23 cellular contexts compared by ENCODE assay signal in genomic region chr11:1990872-1991578, GRCh38. TPM values are rescaled to one million over a fixed set of nuclear protein-coding genes. Genes with fewer than 3 reads are reported as not detected.
"Had no signal": no experiment of that assay in that cellular context is flagged by ENCODE, and none has a peak within 500 bp of the region (broad histone marks: within the 10 kb centered on the region; RNA-seq: fewer than 3 reads in every experiment).

No MANE protein-coding gene starts in this region.

- H3K9me3 ChIP-seq: left lung, neutrophil, sigmoid colon, testis had no signal

- H3K9ac ChIP-seq: parathyroid adenoma had no signal

- H3K4me3 Mint-ChIP-seq: activated CD4-positive, alpha-beta memory T cell treated with anti-CD3 and anti-CD28 coated beads, Interleukin-2, amount 10 ng/mL, durations not matched to agents 7 days and 5 days; activated CD4-positive, alpha-beta T cell treated with anti-CD3 and anti-CD28 coated beads, Interleukin-2, amount 10 ng/mL, durations not matched to agents 24 days and 14 days; activated T-helper 1 cell treated with anti-CD3 and anti-CD28 coated beads, Interleukin-12 subunit alpha, Interleukin-12 subunit beta, Interleukin-2, Interleukin-4 antibody, amounts not matched to agents 30 ng/mL and 10 ng/mL and 1 ng/mL, durations not matched to agents 14 hours and 24 hours and 36 hours; endodermal cell; natural killer cell treated with Interleukin-12 subunit alpha and Interleukin-12 subunit beta and Interleukin-15 and Interleukin-18, amount 100 ng/mL, for 72 hours; stimulated activated naive B cell treated with anti-CD40 and anti-IgM and Interleukin-4, amounts not matched to agents 10 μg/mL and 1 μg/mL and 100 μg/mL, for 72 hours; type B pancreatic cell had no signal

- H3K4me1 ChIP-seq: left lung, parathyroid adenoma, sigmoid colon, testis had no signal

- H3K27me3 ChIP-seq: left lung, neutrophil, sigmoid colon, testis had no signal

- H3K4me1 Mint-ChIP-seq: activated CD4-positive, alpha-beta memory T cell treated with anti-CD3 and anti-CD28 coated beads, Interleukin-2, amount 10 ng/mL, durations not matched to agents 7 days and 5 days; activated CD4-positive, alpha-beta T cell treated with anti-CD3 and anti-CD28 coated beads, Interleukin-2, amount 10 ng/mL, durations not matched to agents 24 days and 14 days; endodermal cell; stimulated activated naive B cell treated with anti-CD40 and anti-IgM and Interleukin-4, amounts not matched to agents 10 μg/mL and 1 μg/mL and 100 μg/mL, for 72 hours had no signal

- FAIRE-seq: kidney had no signal

- H3K79me2 ChIP-seq: parathyroid adenoma had no signal

- H3K36me3 Mint-ChIP-seq: natural killer cell treated with Interleukin-12 subunit alpha and Interleukin-12 subunit beta and Interleukin-15 and Interleukin-18, amount 100 ng/mL, for 72 hours; stimulated activated naive B cell treated with anti-CD40 and anti-IgM and Interleukin-4, amounts not matched to agents 10 μg/mL and 1 μg/mL and 100 μg/mL, for 72 hours; type B pancreatic cell had no signal

- H3K4me2 ChIP-seq: smooth muscle cell had no signal

- H3K9me3 Mint-ChIP-seq: activated CD4-positive, alpha-beta memory T cell treated with anti-CD3 and anti-CD28 coated beads, Interleukin-2, amount 10 ng/mL, durations not matched to agents 7 days and 5 days; activated CD4-positive, alpha-beta T cell treated with anti-CD3 and anti-CD28 coated beads, Interleukin-2, amount 10 ng/mL, durations not matched to agents 24 days and 14 days; activated T-helper 1 cell treated with anti-CD3 and anti-CD28 coated beads, Interleukin-12 subunit alpha, Interleukin-12 subunit beta, Interleukin-2, Interleukin-4 antibody, amounts not matched to agents 30 ng/mL and 10 ng/mL and 1 ng/mL, durations not matched to agents 14 hours and 24 hours and 36 hours; endodermal cell; natural killer cell treated with Interleukin-12 subunit alpha and Interleukin-12 subunit beta and Interleukin-15 and Interleukin-18, amount 100 ng/mL, for 72 hours; stimulated activated naive B cell treated with anti-CD40 and anti-IgM and Interleukin-4, amounts not matched to agents 10 μg/mL and 1 μg/mL and 100 μg/mL, for 72 hours; type B pancreatic cell had no signal

- H3K27ac Mint-ChIP-seq: activated CD4-positive, alpha-beta memory T cell treated with anti-CD3 and anti-CD28 coated beads, Interleukin-2, amount 10 ng/mL, durations not matched to agents 7 days and 5 days; activated CD4-positive, alpha-beta T cell treated with anti-CD3 and anti-CD28 coated beads, Interleukin-2, amount 10 ng/mL, durations not matched to agents 24 days and 14 days; activated T-helper 1 cell treated with anti-CD3 and anti-CD28 coated beads, Interleukin-12 subunit alpha, Interleukin-12 subunit beta, Interleukin-2, Interleukin-4 antibody, amounts not matched to agents 30 ng/mL and 10 ng/mL and 1 ng/mL, durations not matched to agents 14 hours and 24 hours and 36 hours; endodermal cell; natural killer cell treated with Interleukin-12 subunit alpha and Interleukin-12 subunit beta and Interleukin-15 and Interleukin-18, amount 100 ng/mL, for 72 hours; stimulated activated naive B cell treated with anti-CD40 and anti-IgM and Interleukin-4, amounts not matched to agents 10 μg/mL and 1 μg/mL and 100 μg/mL, for 72 hours; type B pancreatic cell had no signal

- DNase-seq: activated CD4-positive, alpha-beta memory T cell treated with anti-CD3 and anti-CD28 coated beads, Interleukin-2, amount 10 ng/mL, durations not matched to agents 7 days and 5 days; activated CD4-positive, alpha-beta T cell treated with anti-CD3 and anti-CD28 coated beads, Interleukin-2, amount 10 ng/mL, durations not matched to agents 24 days and 14 days; activated gamma-delta T cell; activated naive CD4-positive, alpha-beta T cell treated with anti-CD3 and anti-CD28 coated beads, Interleukin-2, amount 50 U/mL, for 16 hours; aorta; endodermal cell; kidney; mammary epithelial cell; midbrain; stimulated activated CD4-positive, alpha-beta T cell treated with anti-CD3 and anti-CD28 coated beads, Interleukin-2, amount 100 ng/mL, for 48 hours; stimulated activated naive B cell treated with anti-CD40 and anti-IgM and Interleukin-4, amounts not matched to agents 10 μg/mL and 1 μg/mL and 100 μg/mL, for 72 hours; testis had no signal

- H3K27me3 Mint-ChIP-seq: activated CD4-positive, alpha-beta memory T cell treated with anti-CD3 and anti-CD28 coated beads, Interleukin-2, amount 10 ng/mL, durations not matched to agents 7 days and 5 days; activated CD4-positive, alpha-beta T cell treated with anti-CD3 and anti-CD28 coated beads, Interleukin-2, amount 10 ng/mL, durations not matched to agents 24 days and 14 days; natural killer cell treated with Interleukin-12 subunit alpha and Interleukin-12 subunit beta and Interleukin-15 and Interleukin-18, amount 100 ng/mL, for 72 hours; type B pancreatic cell had no signal

- ATAC-seq: left lung; natural killer cell treated with Interleukin-12 subunit alpha and Interleukin-12 subunit beta and Interleukin-15 and Interleukin-18, amount 100 ng/mL, for 72 hours; stimulated activated naive B cell treated with anti-CD40 and anti-IgM and Interleukin-4, amounts not matched to agents 10 μg/mL and 1 μg/mL and 100 μg/mL, for 72 hours had no signal

- H3K4me3 ChIP-seq: coronary artery, left lung, sigmoid colon, SK-N-MC, smooth muscle cell, testis had no signal

- H2AFZ ChIP-seq: parathyroid adenoma had no signal

- H3K27ac ChIP-seq: coronary artery, left lung, neutrophil, parathyroid adenoma, sigmoid colon, SK-N-MC, testis had no signal

- H3K36me3 ChIP-seq: left lung, neutrophil, sigmoid colon had no signal

RNA-seq across cellular contexts. Expression of gene H19, which starts 6.6 kb away (rescaled TPM):
- total RNA-seq: activated CD4-positive, alpha-beta memory T cell treated with anti-CD3 and anti-CD28 coated beads, Interleukin-2, amount 10 ng/mL, durations not matched to agents 7 days and 5 days; activated CD4-positive, alpha-beta T cell treated with anti-CD3 and anti-CD28 coated beads, Interleukin-2, amount 10 ng/mL, durations not matched to agents 24 days and 14 days; activated T-helper 1 cell treated with anti-CD3 and anti-CD28 coated beads, Interleukin-12 subunit alpha, Interleukin-12 subunit beta, Interleukin-2, Interleukin-4 antibody, amounts not matched to agents 30 ng/mL and 10 ng/mL and 1 ng/mL, durations not matched to agents 14 hours and 24 hours and 36 hours; natural killer cell treated with Interleukin-12 subunit alpha and Interleukin-12 subunit beta and Interleukin-15 and Interleukin-18, amount 100 ng/mL, for 72 hours; T-helper 2 cell treated with Interferon-gamma antibody and Interleukin-4, amounts not matched to agents 100 ng/mL and 5 ng/mL, for 36 hours had no signal
